In the genomic region with DNA sequence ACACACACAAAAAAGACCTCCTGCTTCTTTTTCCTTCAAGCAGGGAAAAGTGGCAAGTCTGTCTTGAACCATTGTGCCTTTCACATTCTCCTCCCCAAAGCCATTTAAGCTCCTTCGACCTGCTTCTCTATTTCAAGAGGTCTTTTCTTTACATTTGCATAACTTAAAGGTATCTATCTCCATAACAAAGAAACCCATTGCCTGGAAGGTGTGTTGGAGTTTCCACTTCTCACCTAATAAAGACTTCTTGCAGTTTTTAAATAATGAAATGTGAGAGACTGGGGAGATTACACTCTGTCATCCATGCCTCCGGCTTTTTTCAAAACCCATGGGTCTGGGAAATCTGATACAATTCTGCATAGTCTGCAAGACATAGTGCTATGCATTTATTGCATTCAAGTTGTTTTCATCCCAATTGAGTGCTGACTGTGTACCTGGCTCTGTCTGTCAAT, we compare ENCODE assay signal across 1 cellular context.
A peak's percentile ranks its signal among the peaks of the same experiment; 100 is the strongest.
TF ChIP-seq lines count a peak whose summit lies in the region.

No MANE protein-coding gene starts in this region.

TF ChIP-seq in H1, 55 proteins besides CTCF, POLR2A, EP300 and RAD21:
- TF ChIP-seq, protein P1, sequence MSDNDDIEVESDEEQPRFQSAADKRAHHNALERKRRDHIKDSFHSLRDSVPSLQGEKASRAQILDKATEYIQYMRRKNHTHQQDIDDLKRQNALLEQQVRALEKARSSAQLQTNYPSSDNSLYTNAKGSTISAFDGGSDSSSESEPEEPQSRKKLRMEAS (IDR thresholded peaks at IDR 0.05), result 0 out of 2 replicates have a peak, but pooled peaks have one; percentile 15
- no peak for TF ChIP-seq GABPA (IDR thresholded peaks at IDR 0.05; ENCODE audit: borderline replicate concordance, insufficient read depth, low read length)
- TF ChIP-seq CBX8 (IDR thresholded peaks at IDR 0.05; ENCODE audit: borderline replicate concordance, low read depth, low read length), result no peak
- TF ChIP-seq EGR1 (IDR thresholded peaks at IDR 0.05; ENCODE audit: borderline replicate concordance, low read depth, low read length), result no peak
- TF ChIP-seq, protein P2, sequence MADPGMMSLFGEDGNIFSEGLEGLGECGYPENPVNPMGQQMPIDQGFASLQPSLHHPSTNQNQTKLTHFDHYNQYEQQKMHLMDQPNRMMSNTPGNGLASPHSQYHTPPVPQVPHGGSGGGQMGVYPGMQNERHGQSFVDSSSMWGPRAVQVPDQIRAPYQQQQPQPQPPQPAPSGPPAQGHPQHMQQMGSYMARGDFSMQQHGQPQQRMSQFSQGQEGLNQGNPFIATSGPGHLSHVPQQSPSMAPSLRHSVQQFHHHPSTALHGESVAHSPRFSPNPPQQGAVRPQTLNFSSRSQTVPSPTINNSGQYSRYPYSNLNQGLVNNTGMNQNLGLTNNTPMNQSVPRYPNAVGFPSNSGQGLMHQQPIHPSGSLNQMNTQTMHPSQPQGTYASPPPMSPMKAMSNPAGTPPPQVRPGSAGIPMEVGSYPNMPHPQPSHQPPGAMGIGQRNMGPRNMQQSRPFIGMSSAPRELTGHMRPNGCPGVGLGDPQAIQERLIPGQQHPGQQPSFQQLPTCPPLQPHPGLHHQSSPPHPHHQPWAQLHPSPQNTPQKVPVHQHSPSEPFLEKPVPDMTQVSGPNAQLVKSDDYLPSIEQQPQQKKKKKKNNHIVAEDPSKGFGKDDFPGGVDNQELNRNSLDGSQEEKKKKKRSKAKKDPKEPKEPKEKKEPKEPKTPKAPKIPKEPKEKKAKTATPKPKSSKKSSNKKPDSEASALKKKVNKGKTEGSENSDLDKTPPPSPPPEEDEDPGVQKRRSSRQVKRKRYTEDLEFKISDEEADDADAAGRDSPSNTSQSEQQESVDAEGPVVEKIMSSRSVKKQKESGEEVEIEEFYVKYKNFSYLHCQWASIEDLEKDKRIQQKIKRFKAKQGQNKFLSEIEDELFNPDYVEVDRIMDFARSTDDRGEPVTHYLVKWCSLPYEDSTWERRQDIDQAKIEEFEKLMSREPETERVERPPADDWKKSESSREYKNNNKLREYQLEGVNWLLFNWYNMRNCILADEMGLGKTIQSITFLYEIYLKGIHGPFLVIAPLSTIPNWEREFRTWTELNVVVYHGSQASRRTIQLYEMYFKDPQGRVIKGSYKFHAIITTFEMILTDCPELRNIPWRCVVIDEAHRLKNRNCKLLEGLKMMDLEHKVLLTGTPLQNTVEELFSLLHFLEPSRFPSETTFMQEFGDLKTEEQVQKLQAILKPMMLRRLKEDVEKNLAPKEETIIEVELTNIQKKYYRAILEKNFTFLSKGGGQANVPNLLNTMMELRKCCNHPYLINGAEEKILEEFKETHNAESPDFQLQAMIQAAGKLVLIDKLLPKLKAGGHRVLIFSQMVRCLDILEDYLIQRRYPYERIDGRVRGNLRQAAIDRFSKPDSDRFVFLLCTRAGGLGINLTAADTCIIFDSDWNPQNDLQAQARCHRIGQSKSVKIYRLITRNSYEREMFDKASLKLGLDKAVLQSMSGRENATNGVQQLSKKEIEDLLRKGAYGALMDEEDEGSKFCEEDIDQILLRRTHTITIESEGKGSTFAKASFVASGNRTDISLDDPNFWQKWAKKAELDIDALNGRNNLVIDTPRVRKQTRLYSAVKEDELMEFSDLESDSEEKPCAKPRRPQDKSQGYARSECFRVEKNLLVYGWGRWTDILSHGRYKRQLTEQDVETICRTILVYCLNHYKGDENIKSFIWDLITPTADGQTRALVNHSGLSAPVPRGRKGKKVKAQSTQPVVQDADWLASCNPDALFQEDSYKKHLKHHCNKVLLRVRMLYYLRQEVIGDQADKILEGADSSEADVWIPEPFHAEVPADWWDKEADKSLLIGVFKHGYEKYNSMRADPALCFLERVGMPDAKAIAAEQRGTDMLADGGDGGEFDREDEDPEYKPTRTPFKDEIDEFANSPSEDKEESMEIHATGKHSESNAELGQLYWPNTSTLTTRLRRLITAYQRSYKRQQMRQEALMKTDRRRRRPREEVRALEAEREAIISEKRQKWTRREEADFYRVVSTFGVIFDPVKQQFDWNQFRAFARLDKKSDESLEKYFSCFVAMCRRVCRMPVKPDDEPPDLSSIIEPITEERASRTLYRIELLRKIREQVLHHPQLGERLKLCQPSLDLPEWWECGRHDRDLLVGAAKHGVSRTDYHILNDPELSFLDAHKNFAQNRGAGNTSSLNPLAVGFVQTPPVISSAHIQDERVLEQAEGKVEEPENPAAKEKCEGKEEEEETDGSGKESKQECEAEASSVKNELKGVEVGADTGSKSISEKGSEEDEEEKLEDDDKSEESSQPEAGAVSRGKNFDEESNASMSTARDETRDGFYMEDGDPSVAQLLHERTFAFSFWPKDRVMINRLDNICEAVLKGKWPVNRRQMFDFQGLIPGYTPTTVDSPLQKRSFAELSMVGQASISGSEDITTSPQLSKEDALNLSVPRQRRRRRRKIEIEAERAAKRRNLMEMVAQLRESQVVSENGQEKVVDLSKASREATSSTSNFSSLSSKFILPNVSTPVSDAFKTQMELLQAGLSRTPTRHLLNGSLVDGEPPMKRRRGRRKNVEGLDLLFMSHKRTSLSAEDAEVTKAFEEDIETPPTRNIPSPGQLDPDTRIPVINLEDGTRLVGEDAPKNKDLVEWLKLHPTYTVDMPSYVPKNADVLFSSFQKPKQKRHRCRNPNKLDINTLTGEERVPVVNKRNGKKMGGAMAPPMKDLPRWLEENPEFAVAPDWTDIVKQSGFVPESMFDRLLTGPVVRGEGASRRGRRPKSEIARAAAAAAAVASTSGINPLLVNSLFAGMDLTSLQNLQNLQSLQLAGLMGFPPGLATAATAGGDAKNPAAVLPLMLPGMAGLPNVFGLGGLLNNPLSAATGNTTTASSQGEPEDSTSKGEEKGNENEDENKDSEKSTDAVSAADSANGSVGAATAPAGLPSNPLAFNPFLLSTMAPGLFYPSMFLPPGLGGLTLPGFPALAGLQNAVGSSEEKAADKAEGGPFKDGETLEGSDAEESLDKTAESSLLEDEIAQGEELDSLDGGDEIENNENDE (IDR thresholded peaks at IDR 0.05; ENCODE audit: insufficient replicate concordance, low read length), result peak; percentile 92
- TF ChIP-seq ATF2 (IDR thresholded peaks at IDR 0.05; ENCODE audit: low read length), result peak; percentile 50; the same call in 1 of the 2 replicates
- TF ChIP-seq SP1 (IDR thresholded peaks at IDR 0.05; ENCODE audit: low read depth, low read length), result peak; percentile 76; the same call in 1 of the 2 replicates
- no peak for TF ChIP-seq EZH2 (IDR thresholded peaks at IDR 0.05; ENCODE audit: low read depth, low read length, severe bottlenecking)
- TF ChIP-seq POLR2AphosphoS5 (IDR thresholded peaks at IDR 0.05; ENCODE audit: low read depth, low read length), result peak; percentile 39; the same call in 1 of the 2 replicates
- TF ChIP-seq MAFK (IDR thresholded peaks at IDR 0.05; ENCODE audit: low read depth, low read length), result no peak
- peak; percentile 35; the same call in 1 of the 2 replicates for TF ChIP-seq TEAD4 (IDR thresholded peaks at IDR 0.05; ENCODE audit: low read depth, low read length)
- 0 out of 2 replicates have a peak, but pooled peaks have one; percentile 31 for TF ChIP-seq E2F6 (IDR thresholded peaks at IDR 0.05)
- peak in 1 of 2 experiments; percentile 4 for TF ChIP-seq BCL11A (IDR thresholded peaks at IDR 0.05; ENCODE audit: low read depth in 2 of 2, low read length in 2 of 2)
- TF ChIP-seq ASH2L (IDR thresholded peaks at IDR 0.05; ENCODE audit: low read length), result peak; percentile 82
- no peak for TF ChIP-seq SUZ12 (IDR thresholded peaks at IDR 0.05; ENCODE audit: low read length)
- peak; percentile 65 to 70; a peak in 1 of 4 replicates for TF ChIP-seq HDAC2 (IDR thresholded peaks at IDR 0.05; ENCODE audit: borderline replicate concordance in 1 of 2, low read depth in 2 of 2, low read length in 2 of 2)
- peak; percentile 99 for TF ChIP-seq POU5F1 (IDR thresholded peaks at IDR 0.05; ENCODE audit: low read depth, low read length)
- 0 out of 2 replicates have a peak, but pooled peaks have one; percentile 29 for TF ChIP-seq TAF1 (IDR thresholded peaks at IDR 0.05; ENCODE audit: low read depth, low read length)
- no peak for TF ChIP-seq SAP30 (IDR thresholded peaks at IDR 0.05; ENCODE audit: insufficient read depth, insufficient replicate concordance, low read length)
- 0 out of 2 replicates have a peak, but pooled peaks have one; percentile 48 for TF ChIP-seq SP4 (IDR thresholded peaks at IDR 0.05; ENCODE audit: low read length)
- peak; percentile 91 for TF ChIP-seq NANOG (IDR thresholded peaks at IDR 0.05; ENCODE audit: insufficient read depth, low read depth, low read length, poor library complexity, severe bottlenecking)
- no peak for TF ChIP-seq CTBP2 (IDR thresholded peaks at IDR 0.05; ENCODE audit: borderline replicate concordance, insufficient read depth, insufficient read length, low read length)
